16 cellular contexts compared by ENCODE assay signal in genomic region chr2:175903384-175903936, GRCh38.
"Had no signal": no experiment of that assay in that cellular context is flagged by ENCODE, and none has a peak within 500 bp of the region (broad histone marks: within the 10 kb centered on the region; RNA-seq: fewer than 3 reads in every experiment).

No MANE protein-coding gene starts in this region.

- H3K4me1 ChIP-seq: body of pancreas, colonic mucosa, left lung, pancreas, testis had no signal

- H3K9me3 Mint-ChIP-seq: activated B cell treated with CpG ODN at 0.5 μM for 24 hours; activated naive CD8-positive, alpha-beta T cell treated with anti-CD3 and anti-CD28 coated beads for 36 hours; naive thymus-derived CD4-positive, alpha-beta T cell; stimulated activated naive CD8-positive, alpha-beta T cell treated with anti-CD3 and anti-CD28 coated beads, Interleukin-15, amount 100 ng/mL, for 72 hours had no signal

- H3K4me3 ChIP-seq: body of pancreas, colonic mucosa, left lung, pancreas, testis had no signal

- H3K4me3 Mint-ChIP-seq: activated B cell treated with CpG ODN at 0.5 μM for 24 hours; activated naive CD8-positive, alpha-beta T cell treated with anti-CD3 and anti-CD28 coated beads for 36 hours; naive thymus-derived CD4-positive, alpha-beta T cell; stimulated activated naive CD8-positive, alpha-beta T cell treated with anti-CD3 and anti-CD28 coated beads, Interleukin-15, amount 100 ng/mL, for 72 hours had no signal

- DNase-seq: activated B cell treated with CpG ODN at 0.5 μM for 24 hours; activated CD4-positive, alpha-beta T cell treated with anti-CD3 and anti-CD28 coated beads for 48 hours; activated CD8-positive, alpha-beta memory T cell treated with anti-CD3 and anti-CD28 coated beads for 24 hours; activated naive CD8-positive, alpha-beta T cell treated with anti-CD3 and anti-CD28 coated beads for 36 hours; amygdala; body of pancreas; central memory CD4-positive, alpha-beta T cell; colonic mucosa; left lung; mammary epithelial cell; naive thymus-derived CD4-positive, alpha-beta T cell; pancreas; stimulated activated CD4-positive, alpha-beta T cell treated with anti-CD3 and anti-CD28 coated beads, Interleukin-1b, Interleukin-23, amount 100 ng/mL, for 48 hours; stimulated activated naive CD8-positive, alpha-beta T cell treated with anti-CD3 and anti-CD28 coated beads, Interleukin-15, amount 100 ng/mL, for 72 hours; testis had no signal

- H3K27ac Mint-ChIP-seq: activated B cell treated with CpG ODN at 0.5 μM for 24 hours; activated naive CD8-positive, alpha-beta T cell treated with anti-CD3 and anti-CD28 coated beads for 36 hours; naive thymus-derived CD4-positive, alpha-beta T cell; stimulated activated naive CD8-positive, alpha-beta T cell treated with anti-CD3 and anti-CD28 coated beads, Interleukin-15, amount 100 ng/mL, for 72 hours had no signal

- H3K4me1 Mint-ChIP-seq: activated naive CD8-positive, alpha-beta T cell treated with anti-CD3 and anti-CD28 coated beads for 36 hours; naive thymus-derived CD4-positive, alpha-beta T cell; stimulated activated naive CD8-positive, alpha-beta T cell treated with anti-CD3 and anti-CD28 coated beads, Interleukin-15, amount 100 ng/mL, for 72 hours had no signal

- H3K27ac ChIP-seq: body of pancreas, colonic mucosa, left lung, pancreas, testis had no signal

- H3K36me3 ChIP-seq: colonic mucosa, left lung, pancreas had no signal

- H3K9me3 ChIP-seq: body of pancreas, colonic mucosa, left lung, pancreas, testis had no signal

- ATAC-seq: body of pancreas; esophagus mucosa; left lung; naive thymus-derived CD4-positive, alpha-beta T cell; pancreas; stimulated activated naive CD8-positive, alpha-beta T cell treated with anti-CD3 and anti-CD28 coated beads, Interleukin-15, amount 100 ng/mL, for 72 hours had no signal

- H3K27me3 ChIP-seq: colonic mucosa, left lung, pancreas, testis had no signal

- H3K36me3 Mint-ChIP-seq: activated naive CD8-positive, alpha-beta T cell treated with anti-CD3 and anti-CD28 coated beads for 36 hours; naive thymus-derived CD4-positive, alpha-beta T cell had no signal
